Comparison of ENCODE assay signal across 23 cellular contexts in the genomic region with DNA sequence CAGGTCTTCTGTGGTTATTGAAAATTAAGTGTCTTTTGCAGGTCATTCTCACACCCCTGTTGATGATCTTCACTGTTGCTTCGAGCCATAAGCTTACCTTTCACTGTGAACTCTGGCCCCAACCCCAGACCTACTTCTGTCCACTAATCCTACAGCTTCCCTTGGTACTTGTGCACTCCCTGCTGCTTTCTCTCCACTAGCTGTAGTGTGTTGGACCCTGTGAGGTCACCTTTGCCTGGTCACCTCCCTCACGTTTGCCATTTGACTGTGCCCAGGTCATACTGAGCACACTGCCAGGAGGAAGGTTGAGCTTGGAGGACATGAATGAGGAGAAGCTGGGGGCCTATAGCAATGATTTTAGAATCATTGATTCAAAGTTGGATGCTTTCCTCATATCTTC.
DNase-seq lines count a peak whose midpoint lies in the region; ATAC-seq, FAIRE-seq and TF ChIP-seq lines count a peak whose summit lies in the region.
"Had no signal": no experiment of that assay in that cellular context is flagged by ENCODE, and none has a peak within 500 bp of the region (broad histone marks: within the 10 kb centered on the region; RNA-seq: fewer than 3 reads in every experiment).

No MANE protein-coding gene starts in this region.

- no peak overlapping the region for H3K9ac ChIP-seq in H9 (ENCODE audit: extremely low read depth, insufficient read length, low read length)
- no peak overlapping the region for H3K9ac ChIP-seq in HepG2 (ENCODE audit: insufficient read depth, low read depth, low read length)
- H3K9ac ChIP-seq: BLaER1 had no signal

- no peak for TF ChIP-seq POLR2A in HepG2 (IDR thresholded peaks at IDR 0.05; ENCODE audit: insufficient read depth in 1 of 2, low read depth in 2 of 2, low read length in 2 of 2)

- no peak overlapping the region for H2BK12ac ChIP-seq in H9 (ENCODE audit: insufficient read length, low read depth, low read length)

- TF ChIP-seq EP300 in HepG2 (IDR thresholded peaks at IDR 0.05; ENCODE audit: low read depth in 2 of 2, low read length in 2 of 2): no peak
- no peak for TF ChIP-seq EP300 in HepG2 (CRISPR knock-in tag; IDR thresholded peaks at IDR 0.05; ENCODE audit: borderline replicate concordance)

- no peak overlapping the region for H3K4me3 Mint-ChIP-seq in H9
- H3K4me3 Mint-ChIP-seq: CD14-positive monocyte; CD4-positive, alpha-beta memory T cell; GM23338; HFFc6 had no signal

- no peaks in the 10 kb centered on the region for H3K79me1 ChIP-seq in H9 (ENCODE audit: insufficient read depth, low read depth, low read length, poor library complexity, severe bottlenecking)

- no peak overlapping the region for H3T11ph ChIP-seq in H9 (ENCODE audit: low read length)

- H3K23ac ChIP-seq in H9 (ENCODE audit: insufficient read length, low read depth, low read length): no peak overlapping the region

- H2BK5ac ChIP-seq in H9 (ENCODE audit: insufficient read length, low read length): no peak overlapping the region

- no peaks in the 10 kb centered on the region for H3K79me2 ChIP-seq in H9 (ENCODE audit: insufficient read depth, low read length)
- H3K79me2 ChIP-seq in HepG2 (ENCODE audit: insufficient read depth, low read length): no peaks in the 10 kb centered on the region

- H4K20me1 ChIP-seq in H9 (ENCODE audit: control insufficient read depth, insufficient read depth, insufficient read length) (no peaks in the 10 kb centered on the region), HepG2 (ENCODE audit: insufficient read depth, low read length) (no peaks in the 10 kb centered on the region)
- H4K20me1 ChIP-seq: BLaER1 had no signal

- FAIRE-seq in bronchial epithelial cell (lab: Jason Lieb, UNC): peak; percentile 40
- FAIRE-seq in HepG2 (lab: Jason Lieb, UNC): no peak
- FAIRE-seq in D721Med (lab: Jason Lieb, UNC): no peak
- FAIRE-seq: GM12878, GM19239, H54, HTR-8/SVneo had no signal

- no peaks in the 10 kb centered on the region for H3K36me3 Mint-ChIP-seq in H9 (ENCODE audit: insufficient read depth in 1 of 3, low read depth in 3 of 3)

- POLR2A ChIA-PET in HepG2 (lab: Yijun Ruan, JAX): no interaction called here

- H3K18ac ChIP-seq in H9 (ENCODE audit: insufficient read length, low read depth, low read length): no peak overlapping the region

- TF ChIP-seq RAD21 in HepG2 (CRISPR knock-in tag; IDR thresholded peaks at IDR 0.05): no peak

- H4K8ac ChIP-seq in H9 (replicated peaks; ENCODE audit: insufficient read length, low read depth, low read length): no peak overlapping the region

- H3K27me3 Mint-ChIP-seq in H9 (ENCODE audit: low read depth): no peaks in the 10 kb centered on the region
- H3K27me3 Mint-ChIP-seq: CD4-positive, alpha-beta memory T cell had no signal

- H3K4me2 ChIP-seq in H9 (ENCODE audit: insufficient read depth, insufficient read length, low read length) (no peak overlapping the region), HepG2 (ENCODE audit: low read depth, low read length) (no peak overlapping the region)
- H3K4me2 ChIP-seq: BLaER1, GM23338 had no signal

- CTCF ChIA-PET in HepG2 (lab: Yijun Ruan, JAX; ENCODE audit: low intra/inter-chr PET ratio, low total read pairs): no interaction called here

- H3K27ac Mint-ChIP-seq in H9: 0 out of 7 replicates have a peak overlapping the region, but pooled peaks of 1 of the 3 experiments have one; percentile 5
- H3K27ac Mint-ChIP-seq: CD4-positive, alpha-beta memory T cell; GM23338; HFFc6 had no signal

- H2BK15ac ChIP-seq in H9 (ENCODE audit: low read depth, low read length): no peak overlapping the region

- H3K9me3 ChIP-seq in H9 (ENCODE audit: control insufficient read depth, low read depth, low read length): no peaks in the 10 kb centered on the region
- H3K9me3 ChIP-seq in HepG2 (ENCODE audit: low read length): no peaks in the 10 kb centered on the region
- no peaks in the 10 kb centered on the region for H3K9me3 ChIP-seq in left lung
- H3K9me3 ChIP-seq: BLaER1 had no signal

- no peak overlapping the region for H2BK120ac ChIP-seq in H9 (ENCODE audit: low read depth, low read length, poor library complexity, severe bottlenecking)

- H3K36me3 ChIP-seq in bronchial epithelial cell (ENCODE audit: control insufficient read depth, insufficient read depth, low read length): no peaks in the 10 kb centered on the region
- no peaks in the 10 kb centered on the region; a peak in 2 of 5 replicates for H3K36me3 ChIP-seq in HepG2 (replicated peaks in 1 of 2; ENCODE audit: control insufficient read depth in 1 of 2, insufficient read depth in 2 of 2, low read length in 2 of 2)
- no peaks in the 10 kb centered on the region for H3K36me3 ChIP-seq in left lung
- H3K36me3 ChIP-seq: BLaER1 had no signal

- DNase-seq in H9: no peak
- DNase-seq in bronchial epithelial cell (ENCODE audit: low read depth): no peak
- no peak for DNase-seq in HepG2 (ENCODE audit: low spot score)
- DNase-seq in D721Med (ENCODE audit: insufficient read length, low spot score): no peak
- DNase-seq in KG1 (lab: John Stamatoyannopoulos, UW): no peak
- DNase-seq in NCI-H1048 (lab: John Stamatoyannopoulos, UW): no peak
- no peak for DNase-seq in left lung
- DNase-seq: 8988T; Calu3; CD4-positive, alpha-beta memory T cell; DMS 273 treated with DMSO at 0.1 percent for 48 hours; DMS53; DND-41; EL; HFFc6 had no signal

- H3K4ac ChIP-seq in H9 (ENCODE audit: low read depth, low read length): no peak overlapping the region

- H3K27me3 ChIP-seq in H9 (ENCODE audit: insufficient read depth, low read length) (no peaks in the 10 kb centered on the region), bronchial epithelial cell (ENCODE audit: control insufficient read depth, insufficient read depth, low read length) (no peaks in the 10 kb centered on the region), HepG2 (ENCODE audit: control insufficient read depth in 1 of 2, insufficient read depth in 2 of 2, low read length in 2 of 2) (no peaks in the 10 kb centered on the region), left lung (no peaks in the 10 kb centered on the region)
- H3K27me3 ChIP-seq: BLaER1 had no signal

- in situ Hi-C loops in HepG2 (cut with HindIII; ENCODE audit: extremely low pct_ligation_motif_present, low pct_unique_long_range_greater_than_20kb): no loop called here

- no peak overlapping the region for H4K91ac ChIP-seq in H9 (ENCODE audit: insufficient read length, low read depth, low read length)

- H2AFZ ChIP-seq in H9 (ENCODE audit: low read length): no peak overlapping the region
- H2AFZ ChIP-seq in HepG2 (ENCODE audit: low read length): no peak overlapping the region
- H2AFZ ChIP-seq: GM23338 had no signal

- BruUV-seq in HepG2 (replicated peaks; lab: Mats Ljungman, UMichigan): no TSS peak

- H2BK20ac ChIP-seq in H9 (ENCODE audit: low read depth, low read length, poor library complexity, severe bottlenecking): no peak overlapping the region

- no peak overlapping the region for H3K27ac ChIP-seq in H9 (ENCODE audit: insufficient read length, low read depth, low read length)
- H3K27ac ChIP-seq in HepG2 (ENCODE audit: extremely low read length, insufficient read depth, low read length): no peak overlapping the region
- no peak overlapping the region for H3K27ac ChIP-seq in left lung
- H3K27ac ChIP-seq: BLaER1 had no signal

- peaks cover 4 to 8% of the 10 kb centered on the region in 2 experiments for H3K4me1 Mint-ChIP-seq in H9

- H3K4me3 ChIP-seq in bronchial epithelial cell (ENCODE audit: low read depth, low read length) (no peak overlapping the region), HepG2 (replicated peaks in 1 of 3; ENCODE audit: insufficient read depth in 1 of 3, low read depth in 2 of 3, low read length in 3 of 3) (no peak overlapping the region), left lung (no peak overlapping the region)
- H3K4me3 ChIP-seq: BLaER1, GM12878, GM23338 had no signal

- no peaks in the 10 kb centered on the region; a peak in 1 of 5 replicates for H3K9me3 Mint-ChIP-seq in H9
- H3K9me3 Mint-ChIP-seq: GM23338, HFFc6 had no signal

- H3K23me2 ChIP-seq in H9 (ENCODE audit: insufficient read length, low read depth, low read length, poor library complexity, severe bottlenecking): no peaks in the 10 kb centered on the region

- no peak overlapping the region for H4K5ac ChIP-seq in H9 (ENCODE audit: insufficient read length, low read depth, low read length)

- H3K4me1 ChIP-seq in H9 (ENCODE audit: insufficient read depth, low read length) (no peaks in the 10 kb centered on the region), HepG2 (ENCODE audit: insufficient read depth, low read length) (peaks cover 35% of the 10 kb centered on the region), left lung (no peaks in the 10 kb centered on the region)

- intact Hi-C loops in HepG2 (cut with micrococcal nuclease; ENCODE audit: unreplicated experiment): no loop called here
- intact Hi-C loops in left lung (cut with DNase I): no loop called here

- ATAC-seq in HepG2 (peak; percentile 53; the same call in 2 of the 3 replicates), left lung (no peak)
- ATAC-seq: GM12878, GM23338, HCT116 had no signal

- no peak overlapping the region for H3K56ac ChIP-seq in H9 (ENCODE audit: insufficient read length, low read depth, low read length)

- H2AK5ac ChIP-seq in H9 (ENCODE audit: insufficient read length, low read length): peak overlapping the region; percentile 75

- no CpG with 5 or more reads among the region's 2 CpGs for WGBS in H9 (ENCODE audit: extremely low coverage, insufficient read length, low lambda C conversion rate)
- 97% methylated on average over 2 of the region's 2 CpGs for WGBS in HepG2 (ENCODE audit: low lambda C conversion rate)

- H3K14ac ChIP-seq in H9 (ENCODE audit: insufficient read depth, low read length): peak overlapping the region; percentile 80

- no peak for TF ChIP-seq CTCF in H9 (conservative IDR thresholded peaks at IDR 0.05)
- no peak for TF ChIP-seq CTCF in bronchial epithelial cell (IDR thresholded peaks at IDR 0.05; ENCODE audit: insufficient read depth, low read length, severe bottlenecking)
- no peak for TF ChIP-seq CTCF in HepG2 (CRISPR knock-in tag; IDR thresholded peaks at IDR 0.05)
- TF ChIP-seq CTCF in D721Med (IDR thresholded peaks at IDR 0.05; ENCODE audit: insufficient read depth, missing control alignments): no peak
- no peak for TF ChIP-seq CTCF in left lung (IDR thresholded peaks at IDR 0.05)

TF ChIP-seq in HepG2, 621 proteins besides CTCF, POLR2A, EP300 and RAD21 (continues in another document):
- TF ChIP-seq TMF1 (CRISPR knock-in tag; IDR thresholded peaks at IDR 0.05; ENCODE audit: low read depth) (no peak), EHMT2 (IDR thresholded peaks at IDR 0.05; ENCODE audit: borderline replicate concordance, low read depth, low read length) (0 out of 2 replicates have a peak, but pooled peaks have one; percentile 47), KAT8 (CRISPR knock-in tag; IDR thresholded peaks at IDR 0.05) (no peak)
